21 cellular contexts compared by ENCODE assay signal in genomic region chr10:98420786-98421185, GRCh38.
"Had no signal": no experiment of that assay in that cellular context is flagged by ENCODE, and none has a peak within 500 bp of the region (broad histone marks: within the 10 kb centered on the region; RNA-seq: fewer than 3 reads in every experiment).

No MANE protein-coding gene starts in this region.

- H3K9me3 ChIP-seq: esophagus muscularis mucosa, neutrophil, pancreas, psoas muscle, thoracic aorta, vagina had no signal

- DNase-seq: activated naive CD4-positive, alpha-beta T cell; activated naive CD8-positive, alpha-beta T cell treated with anti-CD3 and anti-CD28 coated beads for 36 hours; activated T-cell treated with anti-CD3 and anti-CD28 coated beads, Interleukin-2, amount 50 U/mL, for 1 hour; dorsolateral prefrontal cortex; effector memory CD8-positive, alpha-beta T cell; psoas muscle; stimulated activated CD4-positive, alpha-beta T cell treated with anti-CD3 and anti-CD28 coated beads, Interleukin-15, amount 100 ng/mL, for 24 hours; stimulated activated naive CD4-positive, alpha-beta T cell; T-helper 1 cell had no signal

- H3K4me3 ChIP-seq: dorsolateral prefrontal cortex, esophagus muscularis mucosa, pancreas, psoas muscle, smooth muscle cell, thoracic aorta, vagina had no signal

- H3K27me3 ChIP-seq: dorsolateral prefrontal cortex, esophagus muscularis mucosa, neutrophil, pancreas, vagina had no signal

- H3K9me3 Mint-ChIP-seq: activated naive CD8-positive, alpha-beta T cell treated with anti-CD3 and anti-CD28 coated beads for 36 hours; activated T-helper 2 cell treated with anti-CD3 and anti-CD28 coated beads, Interferon-gamma antibody, Interleukin-2, Interleukin-4, amounts not matched to agents 10 μg/mL and 5 μg/mL and 100 μg/mL, durations not matched to agents 14 hours and 24 hours and 36 hours; central memory CD8-positive, alpha-beta T cell; effector memory CD8-positive, alpha-beta T cell; natural killer cell treated with Interleukin-12 subunit alpha and Interleukin-12 subunit beta and Interleukin-15 and Interleukin-18, amount 100 ng/mL, for 72 hours; type B pancreatic cell; WTC11 had no signal

- H3K4me2 ChIP-seq: smooth muscle cell had no signal

- ATAC-seq: effector memory CD8-positive, alpha-beta T cell; natural killer cell treated with Interleukin-12 subunit alpha and Interleukin-12 subunit beta and Interleukin-15 and Interleukin-18, amount 100 ng/mL, for 72 hours; pancreas; psoas muscle; sciatic nerve; WTC11 had no signal

- H3K27ac Mint-ChIP-seq: activated naive CD8-positive, alpha-beta T cell treated with anti-CD3 and anti-CD28 coated beads for 36 hours; activated T-helper 2 cell treated with anti-CD3 and anti-CD28 coated beads, Interferon-gamma antibody, Interleukin-2, Interleukin-4, amounts not matched to agents 10 μg/mL and 5 μg/mL and 100 μg/mL, durations not matched to agents 14 hours and 24 hours and 36 hours; natural killer cell treated with Interleukin-12 subunit alpha and Interleukin-12 subunit beta and Interleukin-15 and Interleukin-18, amount 100 ng/mL, for 72 hours; type B pancreatic cell; WTC11 had no signal

- H3K4me3 Mint-ChIP-seq: activated naive CD8-positive, alpha-beta T cell treated with anti-CD3 and anti-CD28 coated beads for 36 hours; central memory CD8-positive, alpha-beta T cell; effector memory CD8-positive, alpha-beta T cell; natural killer cell treated with Interleukin-12 subunit alpha and Interleukin-12 subunit beta and Interleukin-15 and Interleukin-18, amount 100 ng/mL, for 72 hours; type B pancreatic cell; WTC11 had no signal

- H3K27me3 Mint-ChIP-seq: activated naive CD8-positive, alpha-beta T cell treated with anti-CD3 and anti-CD28 coated beads for 36 hours; central memory CD8-positive, alpha-beta T cell; effector memory CD8-positive, alpha-beta T cell; natural killer cell treated with Interleukin-12 subunit alpha and Interleukin-12 subunit beta and Interleukin-15 and Interleukin-18, amount 100 ng/mL, for 72 hours; type B pancreatic cell had no signal

- H3K4me1 Mint-ChIP-seq: activated naive CD8-positive, alpha-beta T cell treated with anti-CD3 and anti-CD28 coated beads for 36 hours; central memory CD8-positive, alpha-beta T cell had no signal

- H3K27ac ChIP-seq: dorsolateral prefrontal cortex, esophagus muscularis mucosa, neutrophil, pancreas, psoas muscle, thoracic aorta, vagina had no signal
